Comparison of ENCODE assay signal across 12 cellular contexts in the genomic region with DNA sequence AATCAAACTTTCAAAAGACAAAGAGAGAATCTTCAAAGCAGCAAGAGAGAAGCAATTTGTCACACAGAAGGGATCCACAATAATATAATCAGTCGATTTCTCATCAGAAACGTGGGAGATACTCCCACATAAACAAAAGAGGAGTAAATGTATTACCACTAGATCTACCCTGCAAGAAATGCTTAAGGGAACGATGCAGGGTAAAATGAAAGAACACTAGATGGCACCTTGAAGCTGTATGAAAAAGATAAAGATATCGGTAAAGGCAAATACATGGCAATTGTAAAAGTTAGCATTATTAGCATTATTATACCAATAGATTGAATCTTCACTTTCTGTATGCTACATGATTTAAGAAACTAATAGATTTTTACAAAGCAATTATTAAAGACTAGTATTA.
"Had no signal": no experiment of that assay in that cellular context is flagged by ENCODE, and none has a peak within 500 bp of the region (broad histone marks: within the 10 kb centered on the region; RNA-seq: fewer than 3 reads in every experiment).

No MANE protein-coding gene starts in this region.

- ATAC-seq: activated CD4-positive, alpha-beta T cell treated with anti-CD3 and anti-CD28 coated beads for 36 hours; activated CD8-positive, alpha-beta T cell treated with anti-CD3 and anti-CD28 coated beads, Interleukin-2, amount 10 ng/mL, durations not matched to agents 7 days and 5 days; gastrocnemius medialis had no signal

- H3K4me3 ChIP-seq: coronary artery, gastrocnemius medialis, ovary, thyroid gland had no signal

- H3K27ac ChIP-seq: coronary artery, gastrocnemius medialis, ovary, thyroid gland had no signal

- H3K9me3 ChIP-seq: gastrocnemius medialis, ovary, thyroid gland had no signal

- H3K4me3 Mint-ChIP-seq: activated CD4-positive, alpha-beta T cell treated with anti-CD3 and anti-CD28 coated beads for 36 hours; activated CD8-positive, alpha-beta T cell treated with anti-CD3 and anti-CD28 coated beads, Interleukin-2, amount 10 ng/mL, durations not matched to agents 7 days and 5 days had no signal

- H3K4me1 ChIP-seq: gastrocnemius medialis, thyroid gland had no signal

- H3K36me3 ChIP-seq: gastrocnemius medialis, ovary, thyroid gland had no signal

- H3K4me1 Mint-ChIP-seq: activated CD4-positive, alpha-beta T cell treated with anti-CD3 and anti-CD28 coated beads for 36 hours had no signal

- FAIRE-seq: kidney, urothelium cell line had no signal

- H3K27me3 ChIP-seq: gastrocnemius medialis, ovary, thyroid gland had no signal

- H3K27ac Mint-ChIP-seq: activated CD4-positive, alpha-beta T cell treated with anti-CD3 and anti-CD28 coated beads for 36 hours; activated CD8-positive, alpha-beta T cell treated with anti-CD3 and anti-CD28 coated beads, Interleukin-2, amount 10 ng/mL, durations not matched to agents 7 days and 5 days had no signal

- DNase-seq: activated CD4-positive, alpha-beta T cell treated with anti-CD3 and anti-CD28 coated beads for 36 hours; activated CD8-positive, alpha-beta memory T cell treated with anti-CD3 and anti-CD28 coated beads, Interleukin-2, amount 50 U/mL, for 48 hours; activated CD8-positive, alpha-beta T cell treated with anti-CD3 and anti-CD28 coated beads, Interleukin-2, amount 10 ng/mL, durations not matched to agents 7 days and 5 days; activated naive CD4-positive, alpha-beta T cell; caudate nucleus; effector CD4-positive, alpha-beta T cell; gastrocnemius medialis; kidney; ovary; thyroid gland had no signal

- H3K27me3 Mint-ChIP-seq: activated CD4-positive, alpha-beta T cell treated with anti-CD3 and anti-CD28 coated beads for 36 hours had no signal
